In the genomic region with DNA sequence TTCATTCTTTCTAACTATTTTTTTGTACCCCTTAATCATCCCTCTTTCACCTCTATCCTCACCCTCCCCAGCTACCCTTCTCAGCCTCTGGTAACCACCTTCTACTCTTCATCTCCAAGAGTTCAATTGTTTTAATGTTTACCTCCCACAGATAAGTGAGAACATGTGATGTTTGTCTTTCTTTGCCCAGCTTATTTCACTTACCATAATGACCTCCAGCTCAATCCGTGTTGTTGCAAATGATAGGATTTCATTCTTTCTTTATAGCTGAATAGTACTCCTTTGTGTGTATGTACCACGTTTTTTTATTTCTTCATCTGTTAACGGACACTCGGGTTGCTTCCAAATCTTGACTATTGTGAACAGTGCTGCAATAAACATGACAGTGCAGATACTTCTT, we compare ENCODE assay signal across 30 cellular contexts. TPM values are rescaled to one million over a fixed set of nuclear protein-coding genes. Genes with fewer than 3 reads are reported as not detected.
"Had no signal": no experiment of that assay in that cellular context is flagged by ENCODE, and none has a peak within 500 bp of the region (broad histone marks: within the 10 kb centered on the region; RNA-seq: fewer than 3 reads in every experiment).

No MANE protein-coding gene starts in this region.

- H3K4me2 ChIP-seq: smooth muscle cell had no signal

- H3K27me3 ChIP-seq: colonic mucosa, gastrocnemius medialis, right atrium auricular region, stomach, thyroid gland had no signal

- H3K36me3 ChIP-seq: colonic mucosa, gastrocnemius medialis, prostate gland, right atrium auricular region, stomach, thyroid gland had no signal

- DNase-seq: colonic mucosa; effector CD8-positive, alpha-beta T cell; foreskin fibroblast; gastrocnemius medialis; head of caudate nucleus; kidney; midbrain; naive thymus-derived CD4-positive, alpha-beta T cell; nucleus accumbens; stimulated activated CD4-positive, alpha-beta T cell treated with anti-CD3 and anti-CD28 coated beads, Interleukin-12 subunit alpha, Interleukin-12 subunit beta, amount 100 ng/mL, for 4 hours; stimulated activated CD4-positive, alpha-beta T cell treated with anti-CD3 and anti-CD28 coated beads, Interleukin-1b, Interleukin-23, amount 100 ng/mL, for 48 hours; stimulated activated CD4-positive, alpha-beta T cell treated with anti-CD3 and anti-CD28 coated beads, Interleukin-4, amount 100 ng/mL, for 1 hour; stimulated activated CD8-positive, alpha-beta memory T cell treated with anti-CD3 and anti-CD28 coated beads, Interleukin-4, amount 100 ng/mL, for 48 hours; stimulated activated naive CD4-positive, alpha-beta T cell; stomach; thyroid gland had no signal

- H3K4me3 ChIP-seq: colonic mucosa, gastrocnemius medialis, lung, prostate gland, right atrium auricular region, smooth muscle cell, stomach, thyroid gland had no signal

- H3K9me3 Mint-ChIP-seq: dendritic cell treated with granulocyte-macrophage colony-stimulating factor and Interleukin-4, amounts not matched to agents 40 ng/mL and 50 ng/mL, for 4 days; type B pancreatic cell had no signal

- H3K4me3 Mint-ChIP-seq: dendritic cell treated with granulocyte-macrophage colony-stimulating factor and Interleukin-4, amounts not matched to agents 40 ng/mL and 50 ng/mL, for 4 days; endodermal cell; memory B cell; naive thymus-derived CD4-positive, alpha-beta T cell; nephron; type B pancreatic cell had no signal

- FAIRE-seq: kidney had no signal

- H3K27ac ChIP-seq: colonic mucosa, epithelial cell of prostate, gastrocnemius medialis, prostate gland, right atrium auricular region, thyroid gland had no signal

- H3K27me3 Mint-ChIP-seq: type B pancreatic cell had no signal

- H3K27ac Mint-ChIP-seq: dendritic cell treated with granulocyte-macrophage colony-stimulating factor and Interleukin-4, amounts not matched to agents 40 ng/mL and 50 ng/mL, for 4 days; endodermal cell; memory B cell; naive thymus-derived CD4-positive, alpha-beta T cell; nephron; type B pancreatic cell had no signal

- ATAC-seq: esophagus mucosa; gastrocnemius medialis; left lobe of liver; naive thymus-derived CD4-positive, alpha-beta T cell; sciatic nerve had no signal

- H3K9me3 ChIP-seq: colonic mucosa, gastrocnemius medialis, prostate gland, stomach, thyroid gland had no signal

- H3K4me1 ChIP-seq: prostate gland, right atrium auricular region had no signal

- H3K36me3 Mint-ChIP-seq: memory B cell; naive thymus-derived CD4-positive, alpha-beta T cell; type B pancreatic cell had no signal

RNA-seq across cellular contexts. Expression of a gene that starts 22.1 kb away (rescaled TPM):
- total RNA-seq: temporal lobe had no signal
